ENCODE assay signal across 12 cellular contexts in the genomic region with DNA sequence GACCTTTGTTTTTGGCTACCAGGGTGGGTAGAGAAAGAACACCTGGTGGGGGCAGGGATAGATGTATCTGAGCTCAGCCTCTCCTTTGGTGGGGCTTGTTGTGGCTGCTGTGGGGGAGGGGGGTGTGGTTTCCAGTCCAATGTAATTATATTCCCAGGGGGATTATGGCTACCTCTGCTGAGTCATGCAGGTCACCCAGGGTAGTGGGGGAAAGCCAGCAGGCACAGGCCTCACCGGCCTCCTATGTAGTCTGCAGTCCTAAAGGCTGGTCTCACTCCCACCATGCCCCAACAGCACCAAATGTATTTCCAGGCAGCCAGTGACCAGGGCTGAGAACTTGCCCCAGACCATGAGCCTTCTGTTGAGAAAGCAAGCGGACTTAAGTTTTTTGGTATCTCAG.
"Had no signal": no experiment of that assay in that cellular context is flagged by ENCODE, and none has a peak within 500 bp of the region (broad histone marks: within the 10 kb centered on the region; RNA-seq: fewer than 3 reads in every experiment).

No MANE protein-coding gene starts in this region.

- H3K9me3 Mint-ChIP-seq: activated naive CD8-positive, alpha-beta T cell treated with anti-CD3 and anti-CD28 coated beads, Interleukin-2, amount 50 U/mL, for 24 hours; activated T-helper 1 cell treated with anti-CD3 and anti-CD28 coated beads, Interleukin-12 subunit alpha, Interleukin-12 subunit beta, Interleukin-2, Interleukin-4 antibody, amounts not matched to agents 30 ng/mL and 10 ng/mL and 1 ng/mL, durations not matched to agents 14 hours and 24 hours and 36 hours had no signal

- H3K4me3 Mint-ChIP-seq: activated naive CD8-positive, alpha-beta T cell treated with anti-CD3 and anti-CD28 coated beads, Interleukin-2, amount 50 U/mL, for 24 hours; activated T-helper 1 cell treated with anti-CD3 and anti-CD28 coated beads, Interleukin-12 subunit alpha, Interleukin-12 subunit beta, Interleukin-2, Interleukin-4 antibody, amounts not matched to agents 30 ng/mL and 10 ng/mL and 1 ng/mL, durations not matched to agents 14 hours and 24 hours and 36 hours had no signal

- H3K4me2 ChIP-seq: hepatocyte had no signal

- H3K4me1 Mint-ChIP-seq: activated naive CD8-positive, alpha-beta T cell treated with anti-CD3 and anti-CD28 coated beads, Interleukin-2, amount 50 U/mL, for 24 hours had no signal

- H3K27me3 ChIP-seq: colonic mucosa, hepatocyte, right atrium auricular region, tibial artery had no signal

- H2AFZ ChIP-seq: hepatocyte had no signal

- H3K79me2 ChIP-seq: hepatocyte had no signal

- H3K9me3 ChIP-seq: colonic mucosa, right atrium auricular region, tibial artery had no signal

- H3K27ac ChIP-seq: colonic mucosa, epithelial cell of prostate, hepatocyte, right atrium auricular region, tibial artery had no signal

- H3K4me1 ChIP-seq: colonic mucosa, right atrium auricular region, tibial artery had no signal

- H3K27me3 Mint-ChIP-seq: activated naive CD8-positive, alpha-beta T cell treated with anti-CD3 and anti-CD28 coated beads, Interleukin-2, amount 50 U/mL, for 24 hours had no signal

- H3K27ac Mint-ChIP-seq: activated naive CD8-positive, alpha-beta T cell treated with anti-CD3 and anti-CD28 coated beads, Interleukin-2, amount 50 U/mL, for 24 hours; activated T-helper 1 cell treated with anti-CD3 and anti-CD28 coated beads, Interleukin-12 subunit alpha, Interleukin-12 subunit beta, Interleukin-2, Interleukin-4 antibody, amounts not matched to agents 30 ng/mL and 10 ng/mL and 1 ng/mL, durations not matched to agents 14 hours and 24 hours and 36 hours had no signal

- ATAC-seq: activated naive CD8-positive, alpha-beta T cell treated with anti-CD3 and anti-CD28 coated beads, Interleukin-2, amount 50 U/mL, for 24 hours had no signal

- DNase-seq: activated naive CD4-positive, alpha-beta T cell treated with Interleukin-2 at 50 U/mL for 16 hours; activated naive CD8-positive, alpha-beta T cell treated with anti-CD3 and anti-CD28 coated beads, Interleukin-2, amount 50 U/mL, for 24 hours; colonic mucosa; effector memory CD4-positive, alpha-beta T cell; midbrain; posterior cingulate gyrus; small intestine; tibial artery had no signal
